Comparison of ENCODE assay signal across 8 cellular contexts in the genomic region with DNA sequence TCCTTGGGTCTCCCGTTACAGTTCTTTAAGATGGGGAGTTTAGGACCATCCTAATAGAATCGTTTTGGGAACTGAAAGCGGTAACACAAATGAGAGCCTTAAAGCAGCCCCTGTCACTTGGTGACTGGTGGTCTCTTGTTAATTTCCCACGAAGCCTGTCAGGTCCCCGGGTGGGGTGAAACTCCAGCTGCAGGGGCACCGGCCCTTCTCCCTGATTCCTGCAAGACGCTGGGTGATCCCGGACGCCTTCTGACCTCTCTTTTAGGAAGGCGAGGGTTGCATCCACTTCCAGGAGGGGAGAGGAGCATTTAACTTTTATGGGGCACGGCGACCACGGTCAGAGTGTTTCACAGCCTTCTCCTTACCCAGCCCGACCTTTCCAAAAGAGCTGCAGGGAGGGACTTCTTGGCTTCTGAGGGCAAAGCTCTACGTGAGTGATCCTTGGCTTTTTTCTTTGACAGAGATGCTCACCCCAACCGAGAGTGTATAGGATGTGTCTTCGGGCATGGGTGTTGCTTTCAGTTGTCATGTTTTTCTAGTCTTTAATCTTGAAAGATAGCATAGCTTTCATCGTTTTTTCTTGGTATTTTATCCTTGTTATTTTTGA. TPM values are rescaled to one million over a fixed set of nuclear protein-coding genes. Genes with fewer than 3 reads are reported as not detected.
DNase-seq lines count a peak whose midpoint lies in the region; ATAC-seq and TF ChIP-seq lines count a peak whose summit lies in the region.

No MANE protein-coding gene starts in this region.

- peak overlapping the region; percentile 96 to 100 (median 99) for H3K4me3 Mint-ChIP-seq in CD4-positive, alpha-beta memory T cell
- peak overlapping the region; percentile 100 for H3K4me3 Mint-ChIP-seq in neural progenitor cell

- peak overlapping the region; percentile 92 to 96 for H3K4me3 ChIP-seq in CD4-positive, alpha-beta memory T cell (ENCODE audit: low read length in 2 of 2)
- H3K4me3 ChIP-seq in HAP-1 (peak overlapping the region; percentile 82), neural progenitor cell (peak overlapping the region; percentile 94)

- H3K9me3 Mint-ChIP-seq in CD4-positive, alpha-beta memory T cell, result peaks cover 2 to 29% (median 23%) of the 10 kb centered on the region in 8 donors
- H3K9me3 Mint-ChIP-seq in neural progenitor cell, result peaks cover 18% of the 10 kb centered on the region

- H3K4me1 ChIP-seq in CD4-positive, alpha-beta memory T cell (ENCODE audit: insufficient read depth, low read length), result peaks cover 19% of the 10 kb centered on the region
- H3K4me1 ChIP-seq in HAP-1, result peaks cover 6% of the 10 kb centered on the region
- H3K4me1 ChIP-seq in neural progenitor cell, result peaks cover 4% of the 10 kb centered on the region

- CTCF ChIA-PET in CD4-positive, alpha-beta memory T cell (lab: Charles Lee; ENCODE audit: partially characterized antibody), result interaction anchor here (1.0 kb wide), 1 partner anchor 19 kb away, joined by 3 read pairs; a partner anchor contains a TSS

- H3K79me2 ChIP-seq in neural progenitor cell (ENCODE audit: low read depth), result peaks cover 29% of the 10 kb centered on the region

- DNase-seq in CD4-positive, alpha-beta memory T cell, result no peak
- DNase-seq in HAP-1 (ENCODE audit: low spot score in 2 of 2) (peak in 1 of 2 experiments; percentile 34), SW480 (ENCODE audit: low spot score) (peak; percentile 5), erythroblast (lab: John Stamatoyannopoulos, UW) (peak; percentile 30 to 55), neural progenitor cell (ENCODE audit: low spot score) (peak; percentile 20), AML-193 (lab: John Stamatoyannopoulos, UW) (no peak), COLO829 (ENCODE audit: low spot score) (no peak)

- no peaks in the 10 kb centered on the region for H4K20me1 ChIP-seq in neural progenitor cell (ENCODE audit: low read depth)

- H3K36me3 Mint-ChIP-seq in CD4-positive, alpha-beta memory T cell, result peaks cover 26 to 52% of the 10 kb centered on the region in 2 donors
- peaks cover 27% of the 10 kb centered on the region for H3K36me3 Mint-ChIP-seq in neural progenitor cell

- H3K27ac Mint-ChIP-seq in CD4-positive, alpha-beta memory T cell, result peak overlapping the region; percentile 75 to 98 (median 94)
- H3K27ac Mint-ChIP-seq in neural progenitor cell, result peak overlapping the region; percentile 97

- TF ChIP-seq CTCF in neural progenitor cell (IDR thresholded peaks at IDR 0.05), result no peak

- peaks cover 5% of the 10 kb centered on the region for H3K36me3 ChIP-seq in CD4-positive, alpha-beta memory T cell (ENCODE audit: insufficient read depth, low read length)
- H3K36me3 ChIP-seq in HAP-1 (replicated peaks) (peaks cover 7% of the 10 kb centered on the region; the same call in 1 of the 2 replicates), neural progenitor cell (peaks cover 6% of the 10 kb centered on the region)

- H3K4me2 ChIP-seq in neural progenitor cell, result peak overlapping the region; percentile 88

- POLR2A ChIA-PET in CD4-positive, alpha-beta memory T cell (lab: Charles Lee; ENCODE audit: partially characterized antibody), result interaction anchor here (0.9 to 3.3 kb wide), 4 partner anchors 19 to 94 kb away, joined by 4 to 24 read pairs (median 5); a partner anchor contains a TSS

- peak overlapping the region; percentile 46 for H3K9ac ChIP-seq in neural progenitor cell

- H3F3A ChIP-seq in neural progenitor cell (ENCODE audit: low read depth), result peaks cover 17% of the 10 kb centered on the region

- no peak for TF ChIP-seq POLR2A in erythroblast (IDR thresholded peaks at IDR 0.05; ENCODE audit: low read length)

- H3K4me1 Mint-ChIP-seq in CD4-positive, alpha-beta memory T cell, result peaks cover 9 to 40% (median 23%) of the 10 kb centered on the region in 4 donors
- H3K4me1 Mint-ChIP-seq in neural progenitor cell, result peaks cover 13% of the 10 kb centered on the region

- H3K9me3 ChIP-seq in CD4-positive, alpha-beta memory T cell (ENCODE audit: control insufficient read depth in 1 of 2, low read length in 2 of 2), result peaks cover 0 to 6% of the 10 kb centered on the region in 2 donors
- H3K9me3 ChIP-seq in HAP-1, result no peaks in the 10 kb centered on the region
- peaks cover 14% of the 10 kb centered on the region for H3K9me3 ChIP-seq in neural progenitor cell (ENCODE audit: low read depth)

- peak overlapping the region; percentile 80 for H2AFZ ChIP-seq in neural progenitor cell (replicated peaks)

- H3K27me3 ChIP-seq in CD4-positive, alpha-beta memory T cell (ENCODE audit: insufficient read depth, low read length), result no peaks in the 10 kb centered on the region
- H3K27me3 ChIP-seq in HAP-1 (ENCODE audit: low read depth) (no peaks in the 10 kb centered on the region), neural progenitor cell (no peaks in the 10 kb centered on the region)

- ATAC-seq in HG02840 (IDR thresholded peaks at IDR 0.05; ENCODE audit: low FRiP score, unreplicated experiment), result no peak

- H3K27ac ChIP-seq in CD4-positive, alpha-beta memory T cell (ENCODE audit: low read depth, low read length), result peak overlapping the region; percentile 30
- no peak overlapping the region for H3K27ac ChIP-seq in neural progenitor cell

- intact Hi-C loops in CD4-positive, alpha-beta memory T cell (cut with micrococcal nuclease), result loop anchor here (1.0 kb wide), 8 partner anchors 20 to 190 kb away; a partner anchor contains a TSS

- in situ Hi-C loops in HAP-1 (cut with MboI; ENCODE audit: low sequenced_read_pairs), result no loop called here

- no peaks in the 10 kb centered on the region for H3K27me3 Mint-ChIP-seq in CD4-positive, alpha-beta memory T cell
- peaks cover 2% of the 10 kb centered on the region for H3K27me3 Mint-ChIP-seq in neural progenitor cell (ENCODE audit: insufficient read depth, low read depth)

RNA-seq across cellular contexts. Expression of a gene that starts 0.7 kb away (rescaled TPM):
- total RNA-seq in CD4-positive, alpha-beta memory T cell, result 10 to 100 TPM; 10.7 to 13.9 TPM
- 1 to 10 TPM in 1 of 2 donors, under 1 TPM in 1; 0.98 to 2.7 TPM for polyA plus RNA-seq in CD4-positive, alpha-beta memory T cell
- total RNA-seq in neural progenitor cell (ENCODE audit: low replicate concordance), result 6.2 and 11.2 TPM in 2 replicates

RNA-seq across cellular contexts. Expression of a gene that starts 19.7 kb away (rescaled TPM):
- total RNA-seq in CD4-positive, alpha-beta memory T cell, result 10 to 100 TPM; 86.9 to 91.2 TPM
- 10 to 100 TPM; 10.8 to 13.0 TPM for polyA plus RNA-seq in CD4-positive, alpha-beta memory T cell
- total RNA-seq in neural progenitor cell (ENCODE audit: low replicate concordance), result 27.2 and 28.7 TPM in 2 replicates

RNA-seq across cellular contexts. Expression of a gene that starts 27.5 kb away (rescaled TPM):
- 10 to 100 TPM; 23.9 to 28.9 TPM for total RNA-seq in CD4-positive, alpha-beta memory T cell
- polyA plus RNA-seq in CD4-positive, alpha-beta memory T cell, result 1 to 10 TPM; 2.2 to 7.5 TPM
- total RNA-seq in neural progenitor cell (ENCODE audit: low replicate concordance), result 10.9 and 14.1 TPM in 2 replicates

RNA-seq across cellular contexts. Expression of a gene that starts 41.9 kb away (rescaled TPM):
- 1 to 10 TPM; 5.4 to 5.7 TPM for total RNA-seq in CD4-positive, alpha-beta memory T cell
- 1 to 10 TPM in 1 of 2 donors, under 1 TPM in 1; 0.61 to 1.2 TPM for polyA plus RNA-seq in CD4-positive, alpha-beta memory T cell
- total RNA-seq in neural progenitor cell (ENCODE audit: low replicate concordance), result 4.0 and 5.6 TPM in 2 replicates

RNA-seq across cellular contexts. Expression of a gene that starts 51.0 kb away (rescaled TPM):
- 10 to 100 TPM; 51.0 to 55.6 TPM for total RNA-seq in CD4-positive, alpha-beta memory T cell
- polyA plus RNA-seq in CD4-positive, alpha-beta memory T cell, result 10 to 100 TPM; 23.4 to 25.2 TPM
- 34.3 and 39.6 TPM in 2 replicates for total RNA-seq in neural progenitor cell (ENCODE audit: low replicate concordance)

Comparison
In these comparisons a context has a peak if more than half of its experiments do, and no peak if none do; other contexts are left out.
1. DNase-seq: peak in SW480 (single experiment), erythroblast (2 of 2) and neural progenitor cell (single experiment); none in CD4-positive, alpha-beta memory T cell (0 of 5), AML-193 (0 of 2) and COLO829 (single experiment).
2. Peak in every context shown above with its lines, with median percentiles within 50 percentile points of each other: H3K4me3 ChIP-seq.